8 cellular contexts compared by ENCODE assay signal in the genomic region with DNA sequence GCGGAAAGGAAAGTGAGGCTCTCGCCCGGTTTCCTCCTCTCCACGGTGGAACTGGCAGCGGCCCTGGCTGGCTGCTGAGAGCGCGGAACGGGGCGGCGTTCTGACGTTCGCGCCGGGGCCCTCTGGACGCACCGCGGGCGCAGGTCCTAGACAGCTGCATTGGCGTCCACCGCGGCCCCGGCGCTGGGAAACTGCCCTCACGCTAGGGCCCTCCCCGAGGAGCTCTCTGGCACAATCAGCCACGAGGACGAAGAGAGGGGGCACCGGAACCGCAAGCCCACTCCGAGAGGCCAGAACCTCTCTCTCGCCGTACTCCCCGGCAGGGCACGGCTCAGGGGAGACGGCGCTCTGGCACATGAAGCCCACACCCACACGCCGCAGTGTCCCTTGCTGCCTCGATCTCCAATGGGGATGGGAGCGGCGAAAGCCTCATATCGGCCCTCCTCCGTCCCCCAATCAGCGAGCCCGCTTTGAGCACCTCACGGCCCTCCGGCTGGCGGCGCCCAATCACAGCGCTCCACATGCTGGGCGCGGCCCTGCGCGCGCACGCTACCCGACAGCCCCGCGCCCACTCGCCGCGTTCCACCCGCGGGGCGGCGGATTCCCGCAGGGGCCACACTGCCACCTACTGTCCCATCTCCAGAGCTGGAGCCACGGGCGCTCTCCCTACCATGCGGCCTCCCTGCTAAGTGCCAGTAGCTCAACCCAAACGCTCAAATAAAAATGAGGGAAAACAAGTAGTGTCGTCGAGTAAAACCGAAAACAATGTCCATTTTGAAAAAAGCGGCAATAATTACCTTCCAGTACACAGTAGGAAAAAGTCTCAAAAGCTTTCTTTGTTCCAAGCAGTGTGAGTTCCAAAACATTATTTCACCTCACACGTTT. TPM values are rescaled to one million over a fixed set of nuclear protein-coding genes. Genes with fewer than 3 reads are reported as not detected.
DNase-seq lines count a peak whose midpoint lies in the region; ATAC-seq and TF ChIP-seq lines count a peak whose summit lies in the region.

No MANE protein-coding gene starts in this region.

- peak; percentile 91 for TF ChIP-seq CTCF in GM13976 (IDR thresholded peaks at IDR 0.05; ENCODE audit: borderline replicate concordance, control extremely low read depth, extremely low read depth, insufficient read depth, missing control alignments)
- peak; percentile 91 for TF ChIP-seq CTCF in upper lobe of right lung (IDR thresholded peaks at IDR 0.05)

- DNase-seq in GM13976 (ENCODE audit: low spot score) (peak; percentile 96), NCI-H1436 (lab: John Stamatoyannopoulos, UW) (peak; percentile 97), T follicular helper cell (ENCODE audit: low read depth) (peak; percentile 94), amniotic epithelial cell (ENCODE audit: low read depth) (peak; percentile 97), left cardiac atrium (peak; percentile 98), posterior vena cava (ENCODE audit: low spot score) (peak; percentile 99), upper lobe of right lung (peak; percentile 99)

- H3K36me3 ChIP-seq in upper lobe of right lung = peaks cover 41% of the 10 kb centered on the region

- in situ Hi-C loops in GM13976 (cut with MboI; ENCODE audit: low sequenced_read_pairs, unreplicated experiment) = loop anchor here (10.0 to 25.0 kb wide), 2 partner anchors 173 to 521 kb away; no protein-coding TSS in a partner anchor

- no peaks in the 10 kb centered on the region for H3K27me3 ChIP-seq in upper lobe of right lung

- H3K4me1 ChIP-seq in upper lobe of right lung = peaks cover 11% of the 10 kb centered on the region

- H3K9me3 ChIP-seq in upper lobe of right lung = no peaks in the 10 kb centered on the region

- ATAC-seq in HG02852 (IDR thresholded peaks at IDR 0.05; ENCODE audit: unreplicated experiment) (peak; percentile 89), left cardiac atrium (peak; percentile 99), upper lobe of right lung (peak; percentile 99)

- H3K27ac ChIP-seq in upper lobe of right lung = peak overlapping the region; percentile 95

- intact Hi-C loops in left cardiac atrium (cut with DNase I) (loop anchor here in 1 of 2 donors (2.0 to 5.0 kb wide), 2 partner anchors 166 to 525 kb away; no protein-coding TSS in a partner anchor), posterior vena cava (cut with DNase I) (loop anchor here (2.0 to 10.0 kb wide), 4 partner anchors 63 to 529 kb away; no protein-coding TSS in a partner anchor), upper lobe of right lung (cut with DNase I) (no loop called here)

- H3K4me3 ChIP-seq in upper lobe of right lung = peak overlapping the region; percentile 76

RNA-seq across cellular contexts. Expression of gene MRPS27, which starts 11.8 kb away (rescaled TPM):
- total RNA-seq in left cardiac atrium (10 to 100 TPM; 46.0 to 50.1 TPM), posterior vena cava (10 to 100 TPM; 38.4 to 39.1 TPM), upper lobe of right lung (34.2 TPM)

RNA-seq across cellular contexts. Expression of gene PTCD2, which starts 12.0 kb away (rescaled TPM):
- 10 to 100 TPM in 1 of 2 donors, 1 to 10 TPM in 1; 8.5 to 12.4 TPM for total RNA-seq in left cardiac atrium
- total RNA-seq in posterior vena cava = 1 to 10 TPM; 6.6 to 9.9 TPM
- total RNA-seq in upper lobe of right lung = 6.5 TPM

Comparison
In these comparisons a context has a peak if more than half of its experiments do, and no peak if none do; other contexts are left out.
1. Peak in every context shown above with its lines: DNase-seq, ATAC-seq, H3K4me3 ChIP-seq and H3K27ac ChIP-seq.